In the genomic region with DNA sequence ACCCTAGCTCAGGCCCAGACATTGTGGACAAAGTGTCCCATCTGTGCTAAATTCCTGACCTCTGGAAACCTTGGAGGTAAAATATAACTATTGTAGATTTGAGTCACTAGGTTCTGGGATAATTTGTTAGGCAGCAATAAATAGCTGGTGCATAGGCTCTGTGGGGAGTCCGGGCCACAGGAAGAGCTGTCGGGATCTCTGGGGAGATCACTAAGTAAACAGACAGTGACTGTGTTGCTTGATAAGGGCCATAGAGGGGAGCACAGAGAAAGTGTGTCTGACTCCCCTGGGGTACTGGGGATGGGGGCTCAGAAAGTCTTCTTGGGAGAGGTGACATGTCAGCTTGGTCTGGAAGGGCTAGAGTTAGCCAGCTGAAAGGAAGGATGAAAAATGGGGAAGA, we compare ENCODE assay signal across 30 cellular contexts.
"Had no signal": no experiment of that assay in that cellular context is flagged by ENCODE, and none has a peak within 500 bp of the region (broad histone marks: within the 10 kb centered on the region; RNA-seq: fewer than 3 reads in every experiment).

No MANE protein-coding gene starts in this region.

- H3K4me3 ChIP-seq: body of pancreas, colonic mucosa, esophagus squamous epithelium had no signal

- FAIRE-seq: endometrium, endothelial cell of umbilical vein, frontal cortex had no signal

- DNase-seq: activated B cell treated with CpG ODN at 0.5 μM for 24 hours; activated CD4-positive, alpha-beta T cell treated with anti-CD3 and anti-CD28 coated beads for 48 hours; activated CD4-positive, alpha-beta T cell treated with anti-CD3 and anti-CD28 coated beads, Interleukin-2, amount 50 U/mL, for 1 hour; activated CD4-positive, alpha-beta T cell treated with anti-CD3 and anti-CD28 coated beads, Interleukin-2, amount 50 U/mL, for 48 hours; activated CD8-positive, alpha-beta memory T cell treated with anti-CD3 and anti-CD28 coated beads for 24 hours; activated CD8-positive, alpha-beta T cell treated with anti-CD3 and anti-CD28 coated beads for 36 hours; activated effector memory CD4-positive, alpha-beta T cell treated with Interleukin-2 at 50 U/mL for 16 hours; activated gamma-delta T cell treated with Interleukin-2 at 50 U/mL for 16 hours; activated naive CD4-positive, alpha-beta T cell treated with anti-CD3 and anti-CD28 coated beads, Interleukin-2, amount 50 U/mL, for 16 hours; activated naive CD4-positive, alpha-beta T cell treated with Interleukin-2 at 50 U/mL for 16 hours; activated T-cell treated with anti-CD3 and anti-CD28 coated beads, Interleukin-2, amount 50 U/mL, for 4 hours; amniotic stem cell; anterior cingulate cortex; body of pancreas; caudate nucleus; cerebellar nuclear complex; colonic mucosa; effector CD8-positive, alpha-beta T cell; esophagus squamous epithelium; foreskin fibroblast; head of caudate nucleus; T-helper 2 cell; WERI-Rb-1 had no signal

- H3K9me3 ChIP-seq: body of pancreas, colonic mucosa, esophagus squamous epithelium had no signal

- H3K27ac Mint-ChIP-seq: activated B cell treated with CpG ODN at 0.5 μM for 24 hours; activated CD8-positive, alpha-beta T cell treated with anti-CD3 and anti-CD28 coated beads for 36 hours; activated naive CD8-positive, alpha-beta T cell; activated T-helper 17 cell treated with anti-CD3 and anti-CD28 coated beads, Interleukin-2, amount 50 U/mL, for 72 hours had no signal

- H3K4me1 ChIP-seq: colonic mucosa, esophagus squamous epithelium had no signal

- H3K27ac ChIP-seq: body of pancreas, colonic mucosa, epithelial cell of prostate, esophagus squamous epithelium, WERI-Rb-1 had no signal

- H3K4me3 Mint-ChIP-seq: activated B cell treated with CpG ODN at 0.5 μM for 24 hours; activated CD8-positive, alpha-beta T cell treated with anti-CD3 and anti-CD28 coated beads for 36 hours; activated naive CD8-positive, alpha-beta T cell; activated T-cell treated with anti-CD3 and anti-CD28 coated beads, Interleukin-2, amount 50 U/mL, for 4 hours; activated T-helper 17 cell treated with anti-CD3 and anti-CD28 coated beads, Interleukin-2, amount 50 U/mL, for 72 hours had no signal

- H3K36me3 Mint-ChIP-seq: activated naive CD8-positive, alpha-beta T cell had no signal

- H3K4me1 Mint-ChIP-seq: activated B cell treated with CpG ODN at 0.5 μM for 24 hours had no signal

- H3K27me3 ChIP-seq: body of pancreas, colonic mucosa, esophagus squamous epithelium had no signal

- ATAC-seq: activated CD4-positive, CD25-positive, alpha-beta regulatory T cell treated with anti-CD3 and anti-CD28 coated beads, Interleukin-2, amount 50 U/mL, for 24 hours; activated CD8-positive, alpha-beta T cell treated with anti-CD3 and anti-CD28 coated beads for 36 hours; activated T-cell treated with anti-CD3 and anti-CD28 coated beads, Interleukin-2, amount 50 U/mL, for 4 hours; activated T-helper 17 cell treated with anti-CD3 and anti-CD28 coated beads, Interleukin-2, amount 50 U/mL, for 72 hours; body of pancreas had no signal

- H3K27me3 Mint-ChIP-seq: activated B cell treated with CpG ODN at 0.5 μM for 24 hours had no signal

- H3K36me3 ChIP-seq: colonic mucosa, esophagus squamous epithelium, WERI-Rb-1 had no signal

- H3K9me3 Mint-ChIP-seq: activated B cell treated with CpG ODN at 0.5 μM for 24 hours; activated CD8-positive, alpha-beta T cell treated with anti-CD3 and anti-CD28 coated beads for 36 hours; activated T-cell treated with anti-CD3 and anti-CD28 coated beads, Interleukin-2, amount 50 U/mL, for 4 hours; activated T-helper 17 cell treated with anti-CD3 and anti-CD28 coated beads, Interleukin-2, amount 50 U/mL, for 72 hours had no signal
